In the genomic region with DNA sequence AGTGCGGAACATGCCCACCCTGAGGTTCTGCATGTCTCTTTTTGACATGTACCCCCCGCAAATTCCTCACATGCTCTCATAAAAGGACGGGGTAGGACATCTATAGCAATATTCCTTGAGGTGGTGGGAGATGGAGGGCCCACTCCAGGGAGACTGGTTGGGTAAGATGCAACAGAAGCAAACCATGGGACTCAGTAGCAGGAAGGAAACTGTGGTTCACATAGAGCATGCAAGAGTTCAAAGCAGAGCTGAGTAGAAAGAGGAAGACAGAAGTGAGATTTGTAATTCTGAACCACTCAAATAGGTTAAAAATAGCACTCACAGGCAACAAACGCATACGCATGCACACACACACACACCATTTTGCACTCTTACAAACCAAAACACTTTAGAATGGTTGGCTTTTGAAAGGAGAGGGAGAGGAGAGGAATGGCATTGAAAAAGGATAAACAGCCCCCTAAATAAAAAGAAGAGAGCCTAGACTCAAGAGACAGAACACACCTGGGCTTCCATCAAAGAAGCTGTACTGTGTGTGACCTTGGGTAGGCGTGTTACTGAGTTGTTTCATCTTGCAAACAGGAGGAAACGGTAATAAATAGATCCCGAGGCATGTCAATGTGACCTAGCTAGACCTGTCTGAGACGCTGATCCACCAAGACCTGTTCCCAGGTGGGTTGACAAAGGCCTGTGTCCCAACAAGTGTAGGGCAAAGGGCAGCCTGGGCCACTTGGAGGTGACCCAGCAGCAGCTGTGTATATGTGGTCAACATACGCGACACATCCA, we compare ENCODE assay signal across 1 cellular context.
TF ChIP-seq lines count a peak whose summit lies in the region.

No MANE protein-coding gene starts in this region.

TF ChIP-seq in SK-N-SH, 30 proteins besides CTCF, POLR2A, EP300 and RAD21 (continued from another document):
- TF ChIP-seq, protein P1, sequence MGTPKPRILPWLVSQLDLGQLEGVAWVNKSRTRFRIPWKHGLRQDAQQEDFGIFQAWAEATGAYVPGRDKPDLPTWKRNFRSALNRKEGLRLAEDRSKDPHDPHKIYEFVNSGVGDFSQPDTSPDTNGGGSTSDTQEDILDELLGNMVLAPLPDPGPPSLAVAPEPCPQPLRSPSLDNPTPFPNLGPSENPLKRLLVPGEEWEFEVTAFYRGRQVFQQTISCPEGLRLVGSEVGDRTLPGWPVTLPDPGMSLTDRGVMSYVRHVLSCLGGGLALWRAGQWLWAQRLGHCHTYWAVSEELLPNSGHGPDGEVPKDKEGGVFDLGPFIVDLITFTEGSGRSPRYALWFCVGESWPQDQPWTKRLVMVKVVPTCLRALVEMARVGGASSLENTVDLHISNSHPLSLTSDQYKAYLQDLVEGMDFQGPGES (IDR thresholded peaks at IDR 0.05; ENCODE audit: low read depth, low read length), result no peak
- TF ChIP-seq NRF1 (IDR thresholded peaks at IDR 0.05; ENCODE audit: low read depth, low read length) (no peak), POLR2AphosphoS5 (IDR thresholded peaks at IDR 0.05; ENCODE audit: low read depth, low read length) (no peak)
- TF ChIP-seq, protein P2, sequence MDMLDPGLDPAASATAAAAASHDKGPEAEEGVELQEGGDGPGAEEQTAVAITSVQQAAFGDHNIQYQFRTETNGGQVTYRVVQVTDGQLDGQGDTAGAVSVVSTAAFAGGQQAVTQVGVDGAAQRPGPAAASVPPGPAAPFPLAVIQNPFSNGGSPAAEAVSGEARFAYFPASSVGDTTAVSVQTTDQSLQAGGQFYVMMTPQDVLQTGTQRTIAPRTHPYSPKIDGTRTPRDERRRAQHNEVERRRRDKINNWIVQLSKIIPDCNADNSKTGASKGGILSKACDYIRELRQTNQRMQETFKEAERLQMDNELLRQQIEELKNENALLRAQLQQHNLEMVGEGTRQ (IDR thresholded peaks at IDR 0.05; ENCODE audit: borderline replicate concordance, low read depth, low read length), result no peak
